9 cellular contexts compared by ENCODE assay signal in genomic region chr2:54589340-54590215, GRCh38.
DNase-seq lines count a peak whose midpoint lies in the region; ATAC-seq, FAIRE-seq and TF ChIP-seq lines count a peak whose summit lies in the region.
"Had no signal": no experiment of that assay in that cellular context is flagged by ENCODE, and none has a peak within 500 bp of the region (broad histone marks: within the 10 kb centered on the region; RNA-seq: fewer than 3 reads in every experiment).

No MANE protein-coding gene starts in this region.

- H3K4me2 ChIP-seq in astrocyte (ENCODE audit: low read length), result peak overlapping the region; percentile 47

- ATAC-seq in HG03565 (IDR thresholded peaks at IDR 0.05; ENCODE audit: unreplicated experiment) (peak; percentile 45), memory B cell (ENCODE audit: low read depth) (peak; percentile 66), HG02798 (IDR thresholded peaks at IDR 0.05; ENCODE audit: poor library complexity, unreplicated experiment) (no peak)

- no peaks in the 10 kb centered on the region for H3K9me3 ChIP-seq in astrocyte (ENCODE audit: insufficient read depth, low read depth, low read length)

- H3K36me3 Mint-ChIP-seq in activated CD4-positive, alpha-beta T cell treated with anti-CD3 and anti-CD28 coated beads, Interleukin-2, amount 10 ng/mL, durations not matched to agents 24 days and 14 days (ENCODE audit: low read depth), result peaks cover 6% of the 10 kb centered on the region
- no peaks in the 10 kb centered on the region for H3K36me3 Mint-ChIP-seq in astrocyte (ENCODE audit: low read depth, unreplicated experiment)
- H3K36me3 Mint-ChIP-seq in memory B cell, result peaks cover 8% of the 10 kb centered on the region

- peak overlapping the region; percentile 20 for H3K27ac ChIP-seq in astrocyte (ENCODE audit: low read depth, low read length)

- H3K4me1 Mint-ChIP-seq in activated CD4-positive, alpha-beta T cell treated with anti-CD3 and anti-CD28 coated beads, Interleukin-2, amount 10 ng/mL, durations not matched to agents 24 days and 14 days, result peaks cover 66% of the 10 kb centered on the region
- peaks cover 32% of the 10 kb centered on the region for H3K4me1 Mint-ChIP-seq in astrocyte (ENCODE audit: low read depth, unreplicated experiment)
- peaks cover 56% of the 10 kb centered on the region for H3K4me1 Mint-ChIP-seq in memory B cell

- peak; percentile 83 for DNase-seq in activated CD4-positive, alpha-beta T cell treated with anti-CD3 and anti-CD28 coated beads, Interleukin-2, amount 10 ng/mL, durations not matched to agents 24 days and 14 days
- no peak for DNase-seq in activated CD4-positive, alpha-beta T cell treated with anti-CD3 and anti-CD28 coated beads, Interleukin-2, amount 50 U/mL, for 1 hour
- DNase-seq in astrocyte (ENCODE audit: low read depth), result no peak
- no peak for DNase-seq in memory B cell (ENCODE audit: low spot score in 2 of 2)
- no peak for DNase-seq in posterior cingulate gyrus
- DNase-seq in kidney glomerular epithelial cell (lab: John Stamatoyannopoulos, UW), result no peak

- H3K27me3 ChIP-seq in astrocyte (ENCODE audit: insufficient read depth, low read length), result no peaks in the 10 kb centered on the region

- H3K4me3 ChIP-seq in astrocyte (ENCODE audit: insufficient read depth, low read depth, low read length), result no peak overlapping the region

- peaks cover 45% of the 10 kb centered on the region for H3K4me1 ChIP-seq in astrocyte (ENCODE audit: insufficient read depth, low read length)

- no peaks in the 10 kb centered on the region for H3K9me3 Mint-ChIP-seq in activated CD4-positive, alpha-beta T cell treated with anti-CD3 and anti-CD28 coated beads, Interleukin-2, amount 10 ng/mL, durations not matched to agents 24 days and 14 days
- H3K9me3 Mint-ChIP-seq in astrocyte (ENCODE audit: unreplicated experiment) (no peaks in the 10 kb centered on the region), memory B cell (no peaks in the 10 kb centered on the region)
- H3K9me3 Mint-ChIP-seq: nephron had no signal

- TF ChIP-seq CTCF in astrocyte (IDR thresholded peaks at IDR 0.05; ENCODE audit: insufficient read depth, low read depth, low read length), result no peak

- no peak overlapping the region for H3K9ac ChIP-seq in astrocyte (ENCODE audit: low read length)

- H3K4me3 Mint-ChIP-seq in activated CD4-positive, alpha-beta T cell treated with anti-CD3 and anti-CD28 coated beads, Interleukin-2, amount 10 ng/mL, durations not matched to agents 24 days and 14 days, result peak overlapping the region; percentile 67
- H3K4me3 Mint-ChIP-seq in astrocyte (ENCODE audit: unreplicated experiment) (no peak overlapping the region), memory B cell (peak overlapping the region; percentile 52)
- H3K4me3 Mint-ChIP-seq: nephron had no signal

- H3K27me3 Mint-ChIP-seq in activated CD4-positive, alpha-beta T cell treated with anti-CD3 and anti-CD28 coated beads, Interleukin-2, amount 10 ng/mL, durations not matched to agents 24 days and 14 days, result no peaks in the 10 kb centered on the region
- H3K27me3 Mint-ChIP-seq in astrocyte (ENCODE audit: low read depth, unreplicated experiment) (no peaks in the 10 kb centered on the region), memory B cell (no peaks in the 10 kb centered on the region)

- H3K36me3 ChIP-seq in astrocyte (ENCODE audit: insufficient read depth, low read length), result no peaks in the 10 kb centered on the region

- no peak overlapping the region for H2AFZ ChIP-seq in astrocyte (ENCODE audit: low read depth, low read length)

- H3K79me2 ChIP-seq in astrocyte (ENCODE audit: insufficient read depth, low read length), result peaks cover 99% of the 10 kb centered on the region

- intact Hi-C loops in activated CD4-positive, alpha-beta T cell treated with anti-CD3 and anti-CD28 coated beads, Interleukin-2, amount 10 ng/mL, durations not matched to agents 24 days and 14 days (cut with micrococcal nuclease), result loop anchor here (1.0 to 2.0 kb wide), 4 partner anchors 9 to 31 kb away; no protein-coding TSS in a partner anchor
- intact Hi-C loops in posterior cingulate gyrus (cut with DNase I), result no loop called here

- FAIRE-seq in astrocyte (lab: Jason Lieb, UNC), result no peak

- H4K20me1 ChIP-seq in astrocyte (ENCODE audit: insufficient read depth, low read length), result peaks cover 47% of the 10 kb centered on the region

- peak overlapping the region; percentile 85 for H3K27ac Mint-ChIP-seq in activated CD4-positive, alpha-beta T cell treated with anti-CD3 and anti-CD28 coated beads, Interleukin-2, amount 10 ng/mL, durations not matched to agents 24 days and 14 days
- H3K27ac Mint-ChIP-seq in astrocyte (ENCODE audit: unreplicated experiment), result no peak overlapping the region
- H3K27ac Mint-ChIP-seq in memory B cell, result peak overlapping the region; percentile 75
